In the genomic region with DNA sequence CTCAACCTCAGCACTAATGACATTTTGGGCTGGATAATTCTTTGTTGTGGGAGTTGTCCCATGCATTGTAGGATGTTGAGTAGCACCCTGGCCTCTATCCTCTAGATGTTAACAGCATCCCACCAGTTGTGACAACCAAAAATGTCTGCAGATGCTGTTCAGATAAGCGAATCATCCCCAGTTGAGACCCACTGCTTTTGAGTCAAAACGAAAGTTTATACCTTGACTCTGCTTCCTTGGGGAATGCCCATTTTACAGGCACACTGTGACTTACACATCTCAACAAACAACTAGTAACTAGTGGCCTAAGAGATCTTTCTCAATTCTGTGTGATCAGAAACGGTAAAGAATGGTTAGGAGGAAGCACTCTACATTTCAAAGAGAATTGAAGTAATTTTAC, we compare ENCODE assay signal across 15 cellular contexts. TPM values are rescaled to one million over a fixed set of nuclear protein-coding genes. Genes with fewer than 3 reads are reported as not detected.
DNase-seq lines count a peak whose midpoint lies in the region; ATAC-seq and TF ChIP-seq lines count a peak whose summit lies in the region.
"Had no signal": no experiment of that assay in that cellular context is flagged by ENCODE, and none has a peak within 500 bp of the region (broad histone marks: within the 10 kb centered on the region; RNA-seq: fewer than 3 reads in every experiment).

No MANE protein-coding gene starts in this region.

- no peaks in the 10 kb centered on the region for H3K9me3 Mint-ChIP-seq in T-helper 1 cell treated with Interleukin-12 subunit alpha and Interleukin-12 subunit beta and Interleukin-4 antibody, amounts not matched to agents 30 μg/mL and 1 μg/mL, for 36 hours
- H3K9me3 Mint-ChIP-seq in natural killer cell, result no peaks in the 10 kb centered on the region
- H3K9me3 Mint-ChIP-seq: H9, neural crest cell had no signal

- peaks cover 17% of the 10 kb centered on the region for H3K36me3 Mint-ChIP-seq in T-helper 1 cell treated with Interleukin-12 subunit alpha and Interleukin-12 subunit beta and Interleukin-4 antibody, amounts not matched to agents 30 μg/mL and 1 μg/mL, for 36 hours (ENCODE audit: low read depth)
- H3K36me3 Mint-ChIP-seq in natural killer cell, result no peaks in the 10 kb centered on the region

- H3K27ac Mint-ChIP-seq in T-helper 1 cell treated with Interleukin-12 subunit alpha and Interleukin-12 subunit beta and Interleukin-4 antibody, amounts not matched to agents 30 μg/mL and 1 μg/mL, for 36 hours, result peak overlapping the region; percentile 47
- H3K27ac Mint-ChIP-seq in natural killer cell, result no peak overlapping the region
- H3K27ac Mint-ChIP-seq: H9 had no signal

- peaks cover 17% of the 10 kb centered on the region for H3K4me1 Mint-ChIP-seq in T-helper 1 cell treated with Interleukin-12 subunit alpha and Interleukin-12 subunit beta and Interleukin-4 antibody, amounts not matched to agents 30 μg/mL and 1 μg/mL, for 36 hours (ENCODE audit: low read depth)
- peaks cover 0 to 8% of the 10 kb centered on the region in 2 donors for H3K4me1 Mint-ChIP-seq in natural killer cell

- DNase-seq in activated CD4-positive, alpha-beta T cell treated with anti-CD3 and anti-CD28 coated beads for 48 hours, result peak; percentile 22
- DNase-seq in activated CD4-positive, alpha-beta T cell treated with anti-CD3 and anti-CD28 coated beads, Interleukin-2, amount 50 U/mL, for 4 hours, result no peak
- no peak for DNase-seq in NCI-H1105 (lab: John Stamatoyannopoulos, UW)
- no peak for DNase-seq in hippocampal formation (lab: John Stamatoyannopoulos, UW)
- no peak for DNase-seq in natural killer cell
- DNase-seq: activated CD8-positive, alpha-beta memory T cell treated with anti-CD3 and anti-CD28 coated beads, Interleukin-2, amount 50 U/mL, for 4 hours; central memory CD4-positive, alpha-beta T cell; DMS53; H9; kidney glomerular epithelial cell; thyroid gland had no signal

- H3K4me3 Mint-ChIP-seq in T-helper 1 cell treated with Interleukin-12 subunit alpha and Interleukin-12 subunit beta and Interleukin-4 antibody, amounts not matched to agents 30 μg/mL and 1 μg/mL, for 36 hours, result no peak overlapping the region
- no peak overlapping the region for H3K4me3 Mint-ChIP-seq in natural killer cell
- H3K4me3 Mint-ChIP-seq: H9, neural crest cell had no signal

- ATAC-seq in GM19467 (IDR thresholded peaks at IDR 0.05; ENCODE audit: unreplicated experiment) (peak; percentile 91), HG02970 (IDR thresholded peaks at IDR 0.05; ENCODE audit: low FRiP score, unreplicated experiment) (peak; percentile 83), natural killer cell (no peak)

- intact Hi-C loops in natural killer cell (cut with micrococcal nuclease), result no loop called here

- H3K27me3 Mint-ChIP-seq in T-helper 1 cell treated with Interleukin-12 subunit alpha and Interleukin-12 subunit beta and Interleukin-4 antibody, amounts not matched to agents 30 μg/mL and 1 μg/mL, for 36 hours (ENCODE audit: low read depth), result no peaks in the 10 kb centered on the region
- no peaks in the 10 kb centered on the region for H3K27me3 Mint-ChIP-seq in natural killer cell (ENCODE audit: low read depth in 2 of 2)

- TF ChIP-seq CTCF in natural killer cell (IDR thresholded peaks at IDR 0.05), result no peak

RNA-seq across cellular contexts. Expression of gene SEPSECS, which starts 37.0 kb away (rescaled TPM):
- 10 to 100 TPM; 18.5 to 26.6 (median 20.7) TPM for total RNA-seq in natural killer cell

Comparison
In these comparisons a context has a peak if more than half of its experiments do, and no peak if none do; other contexts are left out.
1. ATAC-seq: peak in GM19467 (single experiment) and HG02970 (single experiment); none in natural killer cell (0 of 3).